Comparison of ENCODE assay signal across 28 cellular contexts in the genomic region with DNA sequence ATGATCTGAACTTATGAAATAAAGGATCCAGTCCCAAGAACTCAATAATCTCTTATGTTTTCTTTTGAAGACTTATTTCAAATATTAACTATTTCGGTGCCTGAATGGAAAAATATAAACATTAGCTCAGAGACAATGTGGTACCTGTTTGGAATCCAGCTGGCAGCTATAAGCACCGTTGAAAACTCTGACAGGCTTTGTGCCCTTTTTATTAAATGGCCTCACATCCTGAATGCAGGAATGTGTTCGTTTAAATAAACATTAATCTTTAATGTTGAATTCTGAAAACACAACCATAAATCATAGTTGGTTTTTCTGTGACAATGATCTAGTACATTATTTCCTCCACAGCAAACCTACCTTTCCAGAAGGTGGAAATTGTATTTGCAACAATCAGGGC. TPM values are rescaled to one million over a fixed set of nuclear protein-coding genes. Genes with fewer than 3 reads are reported as not detected.
"Had no signal": no experiment of that assay in that cellular context is flagged by ENCODE, and none has a peak within 500 bp of the region (broad histone marks: within the 10 kb centered on the region; RNA-seq: fewer than 3 reads in every experiment).

No MANE protein-coding gene starts in this region.

- H3K4me3 ChIP-seq: adrenal gland, ascending aorta, esophagus muscularis mucosa, smooth muscle cell, testis, vagina had no signal

- H3K27ac Mint-ChIP-seq: activated naive CD8-positive, alpha-beta T cell; activated T-helper 2 cell treated with anti-CD3 and anti-CD28 coated beads, Interferon-gamma antibody, Interleukin-2, Interleukin-4, amounts not matched to agents 10 μg/mL and 5 μg/mL and 100 μg/mL, durations not matched to agents 14 hours and 24 hours and 36 hours; nephron progenitor cell; type B pancreatic cell had no signal

- DNase-seq: activated CD4-positive, alpha-beta T cell treated with anti-CD3 and anti-CD28 coated beads for 1 hour; activated CD4-positive, alpha-beta T cell treated with anti-CD3 and anti-CD28 coated beads, Interleukin-2, amount 50 U/mL, for 4 hours; activated CD8-positive, alpha-beta memory T cell treated with anti-CD3 and anti-CD28 coated beads for 24 hours; activated CD8-positive, alpha-beta memory T cell treated with anti-CD3 and anti-CD28 coated beads, Interleukin-2, amount 50 U/mL, for 48 hours; activated naive CD4-positive, alpha-beta T cell; activated T-cell treated with anti-CD3 and anti-CD28 coated beads, Interleukin-2, amount 50 U/mL, for 4 hours; adrenal gland; glutamatergic neuron; hippocampal formation; left ventricle myocardium superior; mesenchymal stem cell; nephron progenitor cell; occipital lobe; posterior cingulate gyrus; stimulated activated CD4-positive, alpha-beta T cell treated with anti-CD3 and anti-CD28 coated beads, Interleukin-15, amount 100 ng/mL, for 24 hours; stimulated activated CD8-positive, alpha-beta memory T cell treated with anti-CD3 and anti-CD28 coated beads, Interleukin-4, amount 100 ng/mL, for 48 hours; stimulated activated naive CD4-positive, alpha-beta T cell; testis had no signal

- H3K4me2 ChIP-seq: smooth muscle cell had no signal

- H3K4me3 Mint-ChIP-seq: activated naive CD8-positive, alpha-beta T cell; activated T-cell treated with anti-CD3 and anti-CD28 coated beads, Interleukin-2, amount 50 U/mL, for 4 hours; central memory CD8-positive, alpha-beta T cell; nephron progenitor cell; type B pancreatic cell had no signal

- H3K9me3 Mint-ChIP-seq: activated T-cell treated with anti-CD3 and anti-CD28 coated beads, Interleukin-2, amount 50 U/mL, for 4 hours; activated T-helper 2 cell treated with anti-CD3 and anti-CD28 coated beads, Interferon-gamma antibody, Interleukin-2, Interleukin-4, amounts not matched to agents 10 μg/mL and 5 μg/mL and 100 μg/mL, durations not matched to agents 14 hours and 24 hours and 36 hours; central memory CD8-positive, alpha-beta T cell; nephron progenitor cell; type B pancreatic cell had no signal

- H3K4me1 ChIP-seq: adrenal gland, testis had no signal

- H3K27me3 ChIP-seq: adrenal gland, ascending aorta, esophagus muscularis mucosa, testis, vagina had no signal

- H3K27me3 Mint-ChIP-seq: central memory CD8-positive, alpha-beta T cell had no signal

- H3K9me3 ChIP-seq: adrenal gland, ascending aorta, esophagus muscularis mucosa, testis, vagina had no signal

- ATAC-seq: activated T-cell treated with anti-CD3 and anti-CD28 coated beads, Interleukin-2, amount 50 U/mL, for 4 hours; left ventricle myocardium superior; sciatic nerve had no signal

- H3K27ac ChIP-seq: adrenal gland, ascending aorta, esophagus muscularis mucosa, testis, vagina had no signal

RNA-seq across cellular contexts. Expression of a gene that starts 4.4 kb away (rescaled TPM):
- total RNA-seq: activated T-helper 2 cell treated with anti-CD3 and anti-CD28 coated beads, Interferon-gamma antibody, Interleukin-2, Interleukin-4, amounts not matched to agents 10 μg/mL and 5 μg/mL and 100 μg/mL, durations not matched to agents 14 hours and 24 hours and 36 hours; ascending aorta; left ventricle myocardium superior; smooth muscle cell; T-helper 2 cell treated with Interferon-gamma antibody and Interleukin-4, amounts not matched to agents 100 ng/mL and 5 ng/mL, for 36 hours had no signal
- polyA plus RNA-seq: smooth muscle cell had no signal
